In the genomic region with DNA sequence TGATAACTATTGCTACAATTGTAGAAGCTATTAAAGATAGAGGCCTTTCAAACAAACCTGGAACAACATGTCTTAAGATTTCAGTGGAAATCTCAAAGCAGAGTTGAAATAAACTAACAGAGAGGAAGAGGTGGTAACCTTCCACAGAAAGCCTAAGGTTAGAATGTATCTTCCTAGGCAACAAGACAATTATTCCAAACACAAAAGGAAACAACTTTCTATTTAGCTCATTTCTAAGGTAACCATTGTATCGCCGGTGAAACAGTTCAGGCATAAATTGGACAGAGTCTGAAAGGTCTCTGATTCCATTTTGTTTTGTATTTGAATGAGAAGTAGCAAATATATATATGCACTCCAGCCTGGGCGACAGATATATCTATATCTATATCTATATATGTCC, we compare ENCODE assay signal across 7 cellular contexts.
"Had no signal": no experiment of that assay in that cellular context is flagged by ENCODE, and none has a peak within 500 bp of the region (broad histone marks: within the 10 kb centered on the region; RNA-seq: fewer than 3 reads in every experiment).

No MANE protein-coding gene starts in this region.

- DNase-seq: activated CD4-positive, alpha-beta T cell treated with anti-CD3 and anti-CD28 coated beads for 1 hour; activated CD4-positive, alpha-beta T cell treated with anti-CD3 and anti-CD28 coated beads, Interleukin-2, amount 50 U/mL, for 4 hours; activated CD8-positive, alpha-beta memory T cell treated with anti-CD3 and anti-CD28 coated beads, Interleukin-2, amount 10 ng/mL, durations not matched to agents 7 days and 5 days; activated naive CD4-positive, alpha-beta T cell treated with anti-CD3 and anti-CD28 coated beads, Interleukin-2, amount 10 ng/mL, durations not matched to agents 7 days and 5 days; activated T-cell treated with anti-CD3 and anti-CD28 coated beads, Interleukin-2, amount 50 U/mL, for 1 hour; gastrocnemius medialis; spleen had no signal
